8 cellular contexts compared by ENCODE assay signal in the genomic region with DNA sequence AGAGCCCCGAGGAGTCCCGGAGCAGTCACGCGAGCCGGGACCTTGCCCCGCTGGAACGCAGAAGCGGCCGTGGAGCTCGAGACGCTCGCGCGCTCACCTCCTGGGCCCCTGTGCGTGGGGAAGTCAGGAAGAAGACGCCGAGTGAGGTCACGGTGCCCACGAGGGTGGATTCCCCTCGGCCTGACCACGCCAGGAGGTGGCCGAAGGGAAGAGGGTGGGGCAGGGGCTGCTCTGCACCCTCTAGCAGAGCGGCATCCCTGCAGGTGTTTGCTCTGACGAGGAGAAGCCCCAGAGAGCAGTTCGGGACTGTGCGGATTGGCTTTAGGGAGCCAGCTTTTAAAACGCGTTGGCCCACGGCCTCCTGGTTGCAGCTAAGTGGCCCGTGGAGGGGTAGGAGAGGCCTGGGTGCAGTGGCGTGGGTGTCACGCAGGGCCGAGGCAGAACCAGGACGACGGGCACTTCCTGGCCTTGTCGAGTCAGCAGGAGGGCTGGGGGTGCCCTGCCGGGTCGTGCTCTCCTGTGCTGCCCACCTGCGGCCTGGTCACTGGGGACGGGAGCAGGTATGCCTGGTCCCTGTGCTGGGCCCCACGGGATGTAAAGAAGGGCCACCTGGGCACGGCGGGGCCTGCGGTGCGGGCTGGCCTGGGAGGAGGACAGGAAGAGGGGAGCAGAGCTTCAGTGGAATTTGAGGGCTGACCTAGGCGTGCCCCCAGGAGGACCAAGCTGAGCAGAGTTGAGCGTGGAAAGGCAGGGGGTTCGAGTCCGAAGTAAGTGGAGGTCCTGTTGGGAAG. TPM values are rescaled to one million over a fixed set of nuclear protein-coding genes. Genes with fewer than 3 reads are reported as not detected.
DNase-seq lines count a peak whose midpoint lies in the region; ATAC-seq, FAIRE-seq and TF ChIP-seq lines count a peak whose summit lies in the region.

No MANE protein-coding gene starts in this region.

- peak overlapping the region; percentile 81 for H3K9ac ChIP-seq in HUES64 (ENCODE audit: low read depth, low read length)
- H3K9ac ChIP-seq in K562 (ENCODE audit: insufficient read depth in 1 of 2, low read depth in 2 of 2, low read length in 2 of 2) = peak overlapping the region; percentile 96 to 100

- H3K9me1 ChIP-seq in K562 (ENCODE audit: control insufficient read depth, insufficient read depth, low read length) = peaks cover 19% of the 10 kb centered on the region

- H3K9me3 ChIP-seq in HUES64 (ENCODE audit: insufficient read depth, low read depth, low read length) (no peaks in the 10 kb centered on the region), K562 (replicated peaks; ENCODE audit: control insufficient read depth, insufficient read depth, low read depth, low read length) (no peaks in the 10 kb centered on the region), thoracic aorta (no peaks in the 10 kb centered on the region)

- intact Hi-C loops in K562 (cut with micrococcal nuclease) = no loop called here

- 17% methylated on average over 49 of the region's 49 CpGs for WGBS in HUES64
- WGBS in K562 (ENCODE audit: insufficient coverage, low coverage, missing lambda C conversion rate) = 13% methylated on average over 49 of the region's 49 CpGs

- peaks cover 27% of the 10 kb centered on the region for H4K20me1 ChIP-seq in K562 (replicated peaks; ENCODE audit: control insufficient read depth, insufficient read depth, low read length)

- in situ Hi-C loops in K562 (cut with MboI) = no loop called here

- H3K4me3 ChIP-seq in HUES64 (ENCODE audit: low read length) (peak overlapping the region; percentile 95), K562 (peak overlapping the region; percentile 100), thoracic aorta (peak overlapping the region; percentile 87)

- peak overlapping the region; percentile 87 for H2AFZ ChIP-seq in K562 (ENCODE audit: low read depth, low read length)

- H3K27ac ChIP-seq in HUES64 (ENCODE audit: low read depth, low read length) (no peak overlapping the region), K562 (ENCODE audit: extremely low read depth, low read depth, low read length) (peak overlapping the region; percentile 97), thoracic aorta (peak overlapping the region; percentile 65 to 77)

- peak; percentile 6 for ATAC-seq in GM18909 (IDR thresholded peaks at IDR 0.05; ENCODE audit: poor library complexity, unreplicated experiment)
- peak; percentile 4 for ATAC-seq in K562
- peak; percentile 15 for ATAC-seq in left lobe of liver
- no peak for ATAC-seq in thoracic aorta (ENCODE audit: insufficient number of reproducible peaks, low FRiP score, low read depth)

- POLR2A ChIA-PET in K562 (lab: Yijun Ruan, JAX) = interaction anchor here (0.7 to 1.8 kb wide), 7 partner anchors 8 to 267 kb away, joined by 3 to 19 read pairs (median 3); no protein-coding TSS in a partner anchor

- TF ChIP-seq RAD21 in K562 (CRISPR knock-in tag; conservative IDR thresholded peaks at IDR 0.05 in 1 of 2, IDR thresholded peaks at IDR 0.05 in 1 of 2) = no peak

- H3K4me2 ChIP-seq in K562 (ENCODE audit: insufficient read depth, low read length) = peak overlapping the region; percentile 94

- peaks cover 5% of the 10 kb centered on the region; the same call in 1 of the 2 replicates for H3K4me1 ChIP-seq in HUES64 (ENCODE audit: insufficient read depth, low read length)
- H3K4me1 ChIP-seq in K562 (replicated peaks in 1 of 2; ENCODE audit: control insufficient read depth in 2 of 2, insufficient read depth in 2 of 2, low read length in 2 of 2) = peaks cover 29 to 52% of the 10 kb centered on the region in 2 experiments; a peak in 4 of 5 replicates
- H3K4me1 ChIP-seq in thoracic aorta (ENCODE audit: control insufficient read depth in 1 of 2, low read depth in 2 of 2) = peaks cover 20 to 37% of the 10 kb centered on the region in 2 donors

- H3K27me3 ChIP-seq in HUES64 (ENCODE audit: insufficient read depth, low read length) (peaks cover 10% of the 10 kb centered on the region), K562 (ENCODE audit: control insufficient read depth in 2 of 2, insufficient read depth in 2 of 2, low read length in 2 of 2) (no peaks in the 10 kb centered on the region), thoracic aorta (replicated peaks; ENCODE audit: insufficient read depth) (no peaks in the 10 kb centered on the region)

- TF ChIP-seq EP300 in K562 (IDR thresholded peaks at IDR 0.05; ENCODE audit: low read length) = no peak

- peaks cover 58% of the 10 kb centered on the region for H3K79me2 ChIP-seq in K562 (ENCODE audit: control insufficient read depth, insufficient read depth, low read length)

- H3K36me3 ChIP-seq in HUES64 (ENCODE audit: insufficient read depth, low read length) = peaks cover 10% of the 10 kb centered on the region; the same call in 1 of the 2 replicates
- peaks cover 47% of the 10 kb centered on the region; the same call in 2 of the 3 replicates for H3K36me3 ChIP-seq in K562 (ENCODE audit: control insufficient read depth, insufficient read depth, low read length)
- no peaks in the 10 kb centered on the region for H3K36me3 ChIP-seq in thoracic aorta

- FAIRE-seq in K562 (lab: Jason Lieb, UNC) = no peak

- TF ChIP-seq POLR2A in K562 (conservative IDR thresholded peaks at IDR 0.05) = no peak

- CTCF ChIA-PET in K562 (lab: Yijun Ruan, JAX; ENCODE audit: low intra/inter-chr PET ratio) = no interaction called here

- TF ChIP-seq CTCF in K562 (IDR thresholded peaks at IDR 0.05 in 2 of 3, conservative IDR thresholded peaks at IDR 0.05 in 1 of 3; ENCODE audit: insufficient read depth in 2 of 3, low read depth in 1 of 3, low read length in 3 of 3) (no peak), thoracic aorta (IDR thresholded peaks at IDR 0.05) (no peak)

- no TSS peak for BruUV-seq in K562 (replicated peaks; lab: Mats Ljungman, UMichigan)

- DNase-seq in K562 (ENCODE audit: extremely low read depth in 1 of 4, low spot score in 3 of 4) = peak in 1 of 4 experiments; percentile 36
- DNase-seq in left lobe of liver (ENCODE audit: low spot score) = no peak
- DNase-seq in thoracic aorta (ENCODE audit: low spot score) = no peak
- no peak for DNase-seq in AG08396 (ENCODE audit: low spot score)
- no peak for DNase-seq in retina
- DNase-seq in HK-2 (ENCODE audit: unreplicated experiment) = no peak

TF ChIP-seq in K562, 482 proteins besides CTCF, POLR2A, EP300 and RAD21 (continues in another document):
- peak; percentile 64; the same call in 1 of the 2 replicates for TF ChIP-seq ZFX (CRISPR knock-in tag; IDR thresholded peaks at IDR 0.05)
- TF ChIP-seq ZBTB43 (CRISPR knock-in tag; IDR thresholded peaks at IDR 0.05) = peak; percentile 50; the same call in 1 of the 2 replicates
- TF ChIP-seq TCFL5 (CRISPR knock-in tag; conservative IDR thresholded peaks at IDR 0.05) = no peak

RNA-seq across cellular contexts. Expression of gene PDXK, which starts 1.0 kb away (rescaled TPM):
- polyA plus RNA-seq in HUES64 (2013, experiment 1 of 2) = 31.3 TPM
- 38.0 TPM for polyA plus RNA-seq in HUES64 (2013, experiment 2 of 2)
- 130 and 265 TPM in 2 replicates for total RNA-seq in K562 (2011; cell fraction: chromatin; rRNA removed; ENCODE audit: low replicate concordance)
- total RNA-seq in K562 (2011; cell fraction: nucleolus; rRNA removed) = 121 and 125 TPM in 2 replicates
- 113 and 116 TPM in 2 replicates for total RNA-seq in K562 (2011; cell fraction: nucleoplasm; rRNA removed)
- total RNA-seq in K562 (2014; rRNA removed) = 95.1 and 117 TPM in 2 replicates
- 57.2 and 71.2 TPM in 2 replicates for total RNA-seq in K562 (2014; rRNA removed; fragmentation: Illumina TruSeq; extraction: Trizol)
- 46.8 and 47.5 TPM in 2 replicates for total RNA-seq in K562 (2015; rRNA removed; fragmentation: Illumina TruSeq; extraction: Trizol)
- 162 TPM in 2 replicates for total RNA-seq in K562 (2021)
- 135 and 158 TPM in 2 replicates for polyA plus RNA-seq in K562 (2011; rRNA removed)
- polyA plus RNA-seq in K562 (2011; cell fraction: cytosol; rRNA removed) = 118 and 126 TPM in 2 replicates
- polyA plus RNA-seq in K562 (2011; cell fraction: nucleus; rRNA removed) = 116 TPM in 2 replicates
- 82.1 and 83.5 TPM in 2 replicates for polyA plus RNA-seq in K562 (2012)
- polyA plus RNA-seq in K562 (2014; fragmentation: Illumina TruSeq; extraction: Trizol) = 80.6 and 84.8 TPM in 2 replicates
- polyA plus RNA-seq in K562 (2014; fragmentation: Nextera tagmentation; extraction: Ambion mirVana) = 1 to 10 TPM; 5.6 to 8.9 TPM
- 76.5 and 103 TPM in 2 replicates for polyA plus RNA-seq in K562 (2014; rRNA removed)
- polyA minus RNA-seq in K562 (2011; rRNA and poly(A)+ RNA removed) = 203 and 232 TPM in 2 replicates
- 63.0 and 91.6 TPM in 2 replicates for polyA minus RNA-seq in K562 (2011; cell fraction: cytosol; rRNA and poly(A)+ RNA removed)
- 27.7 and 39.5 TPM in 2 replicates for polyA minus RNA-seq in K562 (2011; cell fraction: nucleus; rRNA and poly(A)+ RNA removed)
- total RNA-seq in left lobe of liver = 61.1 TPM
- total RNA-seq in thoracic aorta = 10 to 100 TPM; 52.4 to 64.7 TPM

RNA-seq across cellular contexts. Expression of gene CSTB, which starts 56.2 kb away (rescaled TPM):
- 45.6 TPM for polyA plus RNA-seq in HUES64 (2013, experiment 1 of 2)
- polyA plus RNA-seq in HUES64 (2013, experiment 2 of 2) = 48.2 TPM
- 10.6 and 21.9 TPM in 2 replicates for total RNA-seq in K562 (2011; cell fraction: chromatin; rRNA removed; ENCODE audit: low replicate concordance)
- 19.5 and 22.0 TPM in 2 replicates for total RNA-seq in K562 (2011; cell fraction: nucleolus; rRNA removed)
- total RNA-seq in K562 (2011; cell fraction: nucleoplasm; rRNA removed) = 18.3 and 24.3 TPM in 2 replicates
- total RNA-seq in K562 (2014; rRNA removed) = 23.1 and 29.0 TPM in 2 replicates
- 20.8 and 21.1 TPM in 2 replicates for total RNA-seq in K562 (2014; rRNA removed; fragmentation: Illumina TruSeq; extraction: Trizol)
- 31.7 and 34.9 TPM in 2 replicates for total RNA-seq in K562 (2015; rRNA removed; fragmentation: Illumina TruSeq; extraction: Trizol)
- 43.5 and 48.1 TPM in 2 replicates for total RNA-seq in K562 (2021)
- 46.6 and 58.0 TPM in 2 replicates for polyA plus RNA-seq in K562 (2011; rRNA removed)
- 74.4 and 80.8 TPM in 2 replicates for polyA plus RNA-seq in K562 (2011; cell fraction: cytosol; rRNA removed)
- 36.5 and 43.3 TPM in 2 replicates for polyA plus RNA-seq in K562 (2011; cell fraction: nucleus; rRNA removed)
- 76.9 and 118 TPM in 2 replicates for polyA plus RNA-seq in K562 (2012)
- 64.2 and 79.8 TPM in 2 replicates for polyA plus RNA-seq in K562 (2014; fragmentation: Illumina TruSeq; extraction: Trizol)
- polyA plus RNA-seq in K562 (2014; fragmentation: Nextera tagmentation; extraction: Ambion mirVana) = 10 to 100 TPM; 12.4 to 17.1 TPM
- 65.0 and 67.8 TPM in 2 replicates for polyA plus RNA-seq in K562 (2014; rRNA removed)
- 33.5 and 37.4 TPM in 2 replicates for polyA minus RNA-seq in K562 (2011; rRNA and poly(A)+ RNA removed)
- 14.2 and 21.7 TPM in 2 replicates for polyA minus RNA-seq in K562 (2011; cell fraction: cytosol; rRNA and poly(A)+ RNA removed)
- 9.0 and 14.1 TPM in 2 replicates for polyA minus RNA-seq in K562 (2011; cell fraction: nucleus; rRNA and poly(A)+ RNA removed)
- 25.6 TPM for total RNA-seq in left lobe of liver
- total RNA-seq in thoracic aorta = 1 to 10 TPM; 2.3 to 8.4 TPM
